Comparison of ENCODE assay signal across 9 cellular contexts in genomic region chr12:14810953-14811483, GRCh38. TPM values are rescaled to one million over a fixed set of nuclear protein-coding genes. Genes with fewer than 3 reads are reported as not detected.
A peak's percentile ranks its signal among the peaks of the same experiment; 100 is the strongest.
DNase-seq lines count a peak whose midpoint lies in the region; ATAC-seq and FAIRE-seq lines count a peak whose summit lies in the region.
"Had no signal": no experiment of that assay in that cellular context is flagged by ENCODE, and none has a peak within 500 bp of the region (broad histone marks: within the 10 kb centered on the region; RNA-seq: fewer than 3 reads in every experiment).

No MANE protein-coding gene starts in this region.

- no peak overlapping the region for H3K4me3 ChIP-seq in MG63

- no peak for ATAC-seq in HG03565 (IDR thresholded peaks at IDR 0.05; ENCODE audit: unreplicated experiment)
- ATAC-seq in GM18519 (IDR thresholded peaks at IDR 0.05; ENCODE audit: low FRiP score, unreplicated experiment): no peak
- ATAC-seq in HG02840 (IDR thresholded peaks at IDR 0.05; ENCODE audit: low FRiP score, unreplicated experiment): no peak

- no peaks in the 10 kb centered on the region for H3K36me3 ChIP-seq in MG63

- peaks cover 3% of the 10 kb centered on the region for H3K27me3 ChIP-seq in MG63

- DNase-seq in AG20443 (ENCODE audit: low spot score) (peak; percentile 22), GM19239 (ENCODE audit: insufficient read length, low spot score) (no peak), SW480 (ENCODE audit: low spot score) (peak; percentile 33), islet precursor cell (peak; percentile 79), MG63 (no peak)

- FAIRE-seq in GM19239 (lab: Jason Lieb, UNC): peak; percentile 45

- H3K9me3 ChIP-seq in MG63: no peaks in the 10 kb centered on the region

RNA-seq across cellular contexts. Expression of gene SMCO3, which starts 3.0 kb away (rescaled TPM):
- not detected in 2 replicates for total RNA-seq in MG63 (2014; rRNA removed; shearing (Covaris generic); ENCODE audit: low replicate concordance)
- total RNA-seq: T-helper 1 cell treated with Interleukin-12 subunit alpha and Interleukin-12 subunit beta and Interleukin-4 antibody, amounts not matched to agents 30 ng/mL and 1 ng/mL, for 36 hours had no signal

RNA-seq across cellular contexts. Expression of gene C12orf60, which starts 7.5 kb away (rescaled TPM):
- 0.42 and 2.2 TPM in 2 replicates for total RNA-seq in MG63 (2014; rRNA removed; shearing (Covaris generic); ENCODE audit: low replicate concordance)

RNA-seq across cellular contexts. Expression of gene WBP11, which starts 7.7 kb away (rescaled TPM):
- total RNA-seq in MG63 (2014; rRNA removed; shearing (Covaris generic); ENCODE audit: low replicate concordance): 9.0 and 12.8 TPM in 2 replicates

RNA-seq across cellular contexts. Expression of gene ART4, which starts 32.3 kb away (rescaled TPM):
- not detected in 2 replicates for total RNA-seq in MG63 (2014; rRNA removed; shearing (Covaris generic); ENCODE audit: low replicate concordance)
- total RNA-seq: T-helper 1 cell treated with Interleukin-12 subunit alpha and Interleukin-12 subunit beta and Interleukin-4 antibody, amounts not matched to agents 30 ng/mL and 1 ng/mL, for 36 hours had no signal

Comparison
In these comparisons a context has a peak if more than half of its experiments do, and no peak if none do; other contexts are left out.
1. DNase-seq: peak in AG20443 (single experiment), SW480 (single experiment) and islet precursor cell (single experiment); none in GM19239 (single experiment) and MG63 (single experiment).